18 cellular contexts compared by ENCODE assay signal in genomic region chr2:145800201-145801091, GRCh38.
A peak's percentile ranks its signal among the peaks of the same experiment; 100 is the strongest.
DNase-seq lines count a peak whose midpoint lies in the region; ATAC-seq and TF ChIP-seq lines count a peak whose summit lies in the region.
"Had no signal": no experiment of that assay in that cellular context is flagged by ENCODE, and none has a peak within 500 bp of the region (broad histone marks: within the 10 kb centered on the region; RNA-seq: fewer than 3 reads in every experiment).

No MANE protein-coding gene starts in this region.

- no peaks in the 10 kb centered on the region for H3K9me3 Mint-ChIP-seq in activated CD4-positive, alpha-beta T cell treated with anti-CD3 and anti-CD28 coated beads, Interleukin-2, amount 10 ng/mL, durations not matched to agents 24 days and 14 days
- H3K9me3 Mint-ChIP-seq: activated B cell treated with CpG ODN at 0.5 μM for 24 hours; activated T-cell treated with anti-CD3 and anti-CD28 coated beads, Interleukin-2, amount 50 U/mL, for 4 hours had no signal

- H3K36me3 ChIP-seq in RWPE2 (ENCODE audit: low read depth) = no peaks in the 10 kb centered on the region
- no peaks in the 10 kb centered on the region for H3K36me3 ChIP-seq in kidney epithelial cell (ENCODE audit: control insufficient read depth, insufficient read depth, low read length)
- no peaks in the 10 kb centered on the region for H3K36me3 ChIP-seq in osteoblast (ENCODE audit: insufficient read depth, low read length)
- no peaks in the 10 kb centered on the region for H3K36me3 ChIP-seq in aorta (ENCODE audit: control insufficient read depth in 1 of 2, insufficient read depth in 2 of 2, low read length in 1 of 2)
- H3K36me3 ChIP-seq: SJCRH30 had no signal

- H3K4me1 Mint-ChIP-seq in activated CD4-positive, alpha-beta T cell treated with anti-CD3 and anti-CD28 coated beads, Interleukin-2, amount 10 ng/mL, durations not matched to agents 24 days and 14 days = no peaks in the 10 kb centered on the region
- H3K4me1 Mint-ChIP-seq: activated B cell treated with CpG ODN at 0.5 μM for 24 hours had no signal

- H3K4me3 ChIP-seq in RWPE2 (ENCODE audit: severe bottlenecking) (no peak overlapping the region), kidney epithelial cell (ENCODE audit: low read depth, low read length) (no peak overlapping the region), osteoblast (ENCODE audit: insufficient read depth, low read length) (no peak overlapping the region), aorta (ENCODE audit: low read length in 2 of 2) (no peak overlapping the region)
- H3K4me3 ChIP-seq: psoas muscle, SJCRH30 had no signal

- DNase-seq in COLO668 (lab: John Stamatoyannopoulos, UW; ENCODE audit: unreplicated experiment) = peak; percentile 66
- DNase-seq in HT-29 (ENCODE audit: low spot score) = peak; percentile 98
- DNase-seq in RWPE2 (ENCODE audit: low spot score) = no peak
- DNase-seq in kidney epithelial cell (ENCODE audit: low read depth) = peak; percentile 59
- no peak for DNase-seq in osteoblast (ENCODE audit: insufficient read length, low spot score, missing footprints)
- DNase-seq in nucleus accumbens (lab: John Stamatoyannopoulos, UW) = no peak
- no peak for DNase-seq in aorta
- DNase-seq in activated CD4-positive, alpha-beta T cell treated with anti-CD3 and anti-CD28 coated beads, Interleukin-2, amount 10 ng/mL, durations not matched to agents 24 days and 14 days = no peak
- DNase-seq: activated B cell treated with CpG ODN at 0.5 μM for 24 hours; activated T-cell treated with anti-CD3 and anti-CD28 coated beads, Interleukin-2, amount 50 U/mL, for 4 hours; GF-D8; NCI-H524; psoas muscle; stimulated activated CD4-positive, alpha-beta T cell treated with anti-CD3 and anti-CD28 coated beads, Interleukin-4, amount 100 ng/mL, for 1 hour; stimulated activated naive CD4-positive, alpha-beta T cell treated with Interleukin-2 at 50 U/mL for 16 hours had no signal

- H3K79me2 ChIP-seq in osteoblast (ENCODE audit: insufficient read depth, low read length) = no peaks in the 10 kb centered on the region

- H3K4me3 Mint-ChIP-seq in activated CD4-positive, alpha-beta T cell treated with anti-CD3 and anti-CD28 coated beads, Interleukin-2, amount 10 ng/mL, durations not matched to agents 24 days and 14 days = no peak overlapping the region
- H3K4me3 Mint-ChIP-seq: activated B cell treated with CpG ODN at 0.5 μM for 24 hours; activated T-cell treated with anti-CD3 and anti-CD28 coated beads, Interleukin-2, amount 50 U/mL, for 4 hours; endodermal cell had no signal

- TF ChIP-seq CTCF in RWPE2 (IDR thresholded peaks at IDR 0.05; ENCODE audit: poor library complexity, severe bottlenecking) (no peak), kidney epithelial cell (IDR thresholded peaks at IDR 0.05; ENCODE audit: insufficient read depth, low read length, poor library complexity, severe bottlenecking) (no peak), osteoblast (IDR thresholded peaks at IDR 0.05; ENCODE audit: extremely low read depth, low read depth, low read length) (no peak)

- H3K4me1 ChIP-seq in RWPE2 (ENCODE audit: insufficient read depth, poor library complexity, severe bottlenecking) (peaks cover 30% of the 10 kb centered on the region), osteoblast (ENCODE audit: insufficient read depth, low read length) (peaks cover 3% of the 10 kb centered on the region), aorta (ENCODE audit: control insufficient read depth in 1 of 2, insufficient read depth in 2 of 2, low read length in 2 of 2) (no peaks in the 10 kb centered on the region)
- H3K4me1 ChIP-seq: psoas muscle, SJCRH30 had no signal

- no peak overlapping the region for H3K4me2 ChIP-seq in osteoblast (ENCODE audit: insufficient read depth, low read length)
- H3K4me2 ChIP-seq: KMS-11 had no signal

- H3K27me3 ChIP-seq in RWPE2 (ENCODE audit: insufficient read depth, poor library complexity, severe bottlenecking) (no peaks in the 10 kb centered on the region), kidney epithelial cell (ENCODE audit: control insufficient read depth, insufficient read depth, low read length) (no peaks in the 10 kb centered on the region), osteoblast (ENCODE audit: insufficient read depth, low read length) (no peaks in the 10 kb centered on the region), aorta (ENCODE audit: control insufficient read depth in 1 of 2, insufficient read depth in 2 of 2, low read length in 1 of 2) (no peaks in the 10 kb centered on the region)
- H3K27me3 ChIP-seq: SJCRH30 had no signal

- H2AFZ ChIP-seq in osteoblast (ENCODE audit: low read length) = no peak overlapping the region

- intact Hi-C loops in aorta (cut with DNase I) = no loop called here
- intact Hi-C loops in activated CD4-positive, alpha-beta T cell treated with anti-CD3 and anti-CD28 coated beads, Interleukin-2, amount 10 ng/mL, durations not matched to agents 24 days and 14 days (cut with micrococcal nuclease) = no loop called here

- 51 to 56% methylated on average over 5 of the region's 5 CpGs for WGBS in aorta, 2 donors

- H3K27ac Mint-ChIP-seq in activated CD4-positive, alpha-beta T cell treated with anti-CD3 and anti-CD28 coated beads, Interleukin-2, amount 10 ng/mL, durations not matched to agents 24 days and 14 days = no peak overlapping the region
- H3K27ac Mint-ChIP-seq: activated B cell treated with CpG ODN at 0.5 μM for 24 hours, endodermal cell had no signal

- no peaks in the 10 kb centered on the region for H3K9me3 ChIP-seq in RWPE2 (ENCODE audit: severe bottlenecking)
- no peaks in the 10 kb centered on the region for H3K9me3 ChIP-seq in osteoblast (ENCODE audit: low read depth, low read length)
- no peaks in the 10 kb centered on the region for H3K9me3 ChIP-seq in aorta (ENCODE audit: control insufficient read depth, low read length)
- H3K9me3 ChIP-seq: psoas muscle, SJCRH30 had no signal

- H3K27ac ChIP-seq in RWPE2 (ENCODE audit: poor library complexity, severe bottlenecking) (peak overlapping the region; percentile 13), osteoblast (ENCODE audit: low read depth, low read length) (no peak overlapping the region), aorta (ENCODE audit: low read depth in 1 of 2, low read length in 2 of 2) (no peak overlapping the region)
- H3K27ac ChIP-seq: KMS-11, psoas muscle, SJCRH30 had no signal

- no peaks in the 10 kb centered on the region for H4K20me1 ChIP-seq in osteoblast (ENCODE audit: insufficient read depth, low read length)

- peak; percentile 77 for ATAC-seq in RWPE2 (ENCODE audit: low read depth)
- ATAC-seq in aorta (ENCODE audit: low FRiP score) = no peak
- ATAC-seq: activated T-cell treated with anti-CD3 and anti-CD28 coated beads, Interleukin-2, amount 50 U/mL, for 4 hours; psoas muscle had no signal

- no peaks in the 10 kb centered on the region for H3K36me3 Mint-ChIP-seq in activated CD4-positive, alpha-beta T cell treated with anti-CD3 and anti-CD28 coated beads, Interleukin-2, amount 10 ng/mL, durations not matched to agents 24 days and 14 days (ENCODE audit: low read depth)

- H3K27me3 Mint-ChIP-seq in activated CD4-positive, alpha-beta T cell treated with anti-CD3 and anti-CD28 coated beads, Interleukin-2, amount 10 ng/mL, durations not matched to agents 24 days and 14 days = no peaks in the 10 kb centered on the region
- H3K27me3 Mint-ChIP-seq: activated B cell treated with CpG ODN at 0.5 μM for 24 hours had no signal

Comparison
In these comparisons a context has a peak if more than half of its experiments do, and no peak if none do; other contexts are left out.
1. DNase-seq: peak in COLO668 (single experiment), HT-29 (single experiment) and kidney epithelial cell (single experiment); none in RWPE2 (single experiment), osteoblast (single experiment), nucleus accumbens (0 of 56), aorta (0 of 2) and activated CD4-positive, alpha-beta T cell treated with anti-CD3 and anti-CD28 coated beads, Interleukin-2, amount 10 ng/mL, durations not matched to agents 24 days and 14 days (single experiment).